9 cellular contexts compared by ENCODE assay signal in the genomic region with DNA sequence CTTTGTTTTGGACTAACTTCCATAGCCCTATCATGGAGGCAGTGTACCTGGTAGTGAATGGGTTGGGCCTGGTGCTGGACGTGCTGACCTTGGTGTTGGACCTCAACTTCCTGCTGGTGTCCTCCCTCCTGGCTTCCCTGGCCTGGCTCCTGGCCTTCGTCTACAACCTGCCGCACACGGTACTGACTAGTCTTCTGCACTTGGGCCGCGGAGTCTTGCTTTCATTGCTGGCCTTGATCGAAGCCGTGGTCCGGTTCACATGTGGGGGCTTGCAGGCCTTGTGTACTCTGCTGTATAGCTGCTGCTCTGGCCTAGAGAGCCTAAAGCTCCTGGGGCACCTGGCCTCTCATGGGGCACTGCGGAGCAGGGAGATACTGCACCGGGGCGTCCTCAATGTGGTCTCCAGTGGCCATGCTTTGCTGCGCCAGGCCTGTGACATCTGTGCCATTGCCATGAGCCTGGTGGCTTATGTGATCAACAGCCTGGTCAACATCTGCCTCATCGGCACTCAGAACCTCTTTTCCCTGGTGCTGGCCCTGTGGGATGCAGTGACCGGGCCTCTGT. TPM values are rescaled to one million over a fixed set of nuclear protein-coding genes. Genes with fewer than 3 reads are reported as not detected.
DNase-seq lines count a peak whose midpoint lies in the region; ATAC-seq, FAIRE-seq and TF ChIP-seq lines count a peak whose summit lies in the region.
"Had no signal": no experiment of that assay in that cellular context is flagged by ENCODE, and none has a peak within 500 bp of the region (broad histone marks: within the 10 kb centered on the region; RNA-seq: fewer than 3 reads in every experiment).

No MANE protein-coding gene starts in this region.

- intact Hi-C loops in aorta (cut with DNase I), result loop anchor here in 1 of 2 donors (10.0 kb wide), 1 partner anchor 190 kb away; a partner anchor contains a TSS

- FAIRE-seq in bronchial epithelial cell (lab: Jason Lieb, UNC), result no peak

- H3K27me3 ChIP-seq in bronchial epithelial cell (ENCODE audit: control insufficient read depth, insufficient read depth, low read length) (peaks cover 4% of the 10 kb centered on the region), mononuclear cell (ENCODE audit: insufficient read depth, low read length) (peaks cover 16% of the 10 kb centered on the region), aorta (ENCODE audit: control insufficient read depth in 1 of 2, insufficient read depth in 2 of 2, low read length in 1 of 2) (no peaks in the 10 kb centered on the region)

- no peak for TF ChIP-seq CTCF in bronchial epithelial cell (IDR thresholded peaks at IDR 0.05; ENCODE audit: insufficient read depth, low read length, severe bottlenecking)

- no peaks in the 10 kb centered on the region for H3K9me3 Mint-ChIP-seq in stimulated activated naive CD8-positive, alpha-beta T cell treated with anti-CD3 and anti-CD28 coated beads, Interleukin-15, Interleukin-2, amounts not matched to agents 100 ng/mL and 50 ng/mL, for 24 hours

- H3K9me3 ChIP-seq in mononuclear cell (ENCODE audit: low read depth, low read length), result no peaks in the 10 kb centered on the region
- H3K9me3 ChIP-seq in aorta (ENCODE audit: control insufficient read depth, low read length), result no peaks in the 10 kb centered on the region

- H3K4me1 ChIP-seq in mononuclear cell (ENCODE audit: insufficient read depth, low read length), result peaks cover 32% of the 10 kb centered on the region
- H3K4me1 ChIP-seq in aorta (ENCODE audit: control insufficient read depth in 1 of 2, insufficient read depth in 2 of 2, low read length in 2 of 2), result no peaks in the 10 kb centered on the region

- 65 to 73% methylated on average over 15 of the region's 15 CpGs for WGBS in aorta, 2 donors

- H3K4me1 Mint-ChIP-seq in stimulated activated naive CD8-positive, alpha-beta T cell treated with anti-CD3 and anti-CD28 coated beads, Interleukin-15, Interleukin-2, amounts not matched to agents 100 ng/mL and 50 ng/mL, for 24 hours (ENCODE audit: low read depth), result peaks cover 44% of the 10 kb centered on the region

- H3K4me3 ChIP-seq in bronchial epithelial cell (ENCODE audit: low read depth, low read length) (peak overlapping the region; percentile 75), mononuclear cell (ENCODE audit: low read length) (peak overlapping the region; percentile 81), aorta (ENCODE audit: low read length in 2 of 2) (peak overlapping the region; percentile 87 to 98)

- peak overlapping the region; percentile 98 for H3K27ac Mint-ChIP-seq in stimulated activated naive CD8-positive, alpha-beta T cell treated with anti-CD3 and anti-CD28 coated beads, Interleukin-15, Interleukin-2, amounts not matched to agents 100 ng/mL and 50 ng/mL, for 24 hours

- peaks cover 16% of the 10 kb centered on the region for H3K36me3 Mint-ChIP-seq in stimulated activated naive CD8-positive, alpha-beta T cell treated with anti-CD3 and anti-CD28 coated beads, Interleukin-15, Interleukin-2, amounts not matched to agents 100 ng/mL and 50 ng/mL, for 24 hours (ENCODE audit: low read depth)

- DNase-seq in stimulated activated naive CD8-positive, alpha-beta T cell treated with anti-CD3 and anti-CD28 coated beads, Interleukin-15, Interleukin-2, amounts not matched to agents 100 U/mL and 50 U/mL, for 24 hours, result no peak
- DNase-seq in bronchial epithelial cell (ENCODE audit: low read depth) (no peak), aorta (peak in 1 of 2 donors; percentile 48), NCI-H748 (lab: John Stamatoyannopoulos, UW; ENCODE audit: unreplicated experiment) (no peak), putamen (ENCODE audit: low spot score) (no peak), substantia nigra (lab: John Stamatoyannopoulos, UW) (no peak)

- H3K4me3 Mint-ChIP-seq in stimulated activated naive CD8-positive, alpha-beta T cell treated with anti-CD3 and anti-CD28 coated beads, Interleukin-15, Interleukin-2, amounts not matched to agents 100 ng/mL and 50 ng/mL, for 24 hours, result peak overlapping the region; percentile 97

- ATAC-seq in stimulated activated naive CD8-positive, alpha-beta T cell treated with anti-CD3 and anti-CD28 coated beads, Interleukin-15, Interleukin-2, amounts not matched to agents 100 U/mL and 50 U/mL, for 24 hours, result no peak
- ATAC-seq in aorta (ENCODE audit: low FRiP score), result no peak

- H3K36me3 ChIP-seq in bronchial epithelial cell (ENCODE audit: control insufficient read depth, insufficient read depth, low read length), result peaks cover 5% of the 10 kb centered on the region
- no peaks in the 10 kb centered on the region for H3K36me3 ChIP-seq in aorta (ENCODE audit: control insufficient read depth in 1 of 2, insufficient read depth in 2 of 2, low read length in 1 of 2)

- H3K27ac ChIP-seq in aorta (ENCODE audit: low read depth in 1 of 2, low read length in 2 of 2), result no peak overlapping the region
- H3K27ac ChIP-seq in substantia nigra (ENCODE audit: low read depth, low read length, poor library complexity, severe bottlenecking), result no peak overlapping the region

- peaks cover 10% of the 10 kb centered on the region for H3K27me3 Mint-ChIP-seq in stimulated activated naive CD8-positive, alpha-beta T cell treated with anti-CD3 and anti-CD28 coated beads, Interleukin-15, Interleukin-2, amounts not matched to agents 100 ng/mL and 50 ng/mL, for 24 hours

RNA-seq across cellular contexts. Expression of a gene that starts 0.8 kb away (rescaled TPM):
- total RNA-seq in bronchial epithelial cell (2.4 and 3.6 TPM in 2 replicates), mononuclear cell (6.2 TPM), aorta (10 to 100 TPM; 16.8 to 17.5 TPM)
- polyA plus RNA-seq in aorta, result 10 to 100 TPM in 1 of 2 donors, 1 to 10 TPM in 1; 9.4 to 16.5 TPM

RNA-seq across cellular contexts. Expression of a gene that starts 5.5 kb away (rescaled TPM):
- total RNA-seq in bronchial epithelial cell, result 0.90 and 1.3 TPM in 2 replicates
- total RNA-seq in mononuclear cell, result not detected
- 10 to 100 TPM; 42.4 to 88.2 TPM for total RNA-seq in aorta
- polyA plus RNA-seq in aorta, result 10 to 100 TPM; 19.1 to 22.3 TPM

RNA-seq across cellular contexts. Expression of a gene that starts 11.3 kb away (rescaled TPM):
- not detected in 2 replicates for total RNA-seq in bronchial epithelial cell
- total RNA-seq in mononuclear cell, result not detected
- not detected for total RNA-seq in aorta
- polyA plus RNA-seq in aorta, result not detected
- total RNA-seq: cerebellum had no signal

RNA-seq across cellular contexts. Expression of a gene that starts 18.2 kb away (rescaled TPM):
- total RNA-seq in bronchial epithelial cell (25.7 and 36.3 TPM in 2 replicates), mononuclear cell (2.6 TPM), aorta (1,000 to 10,000 TPM in 1 of 2 donors, 100 to 1,000 TPM in 1; 525 to 1,386 TPM)
- 100 to 1,000 TPM; 274 to 486 TPM for polyA plus RNA-seq in aorta

RNA-seq across cellular contexts. Expression of a gene that starts 46.3 kb away (rescaled TPM):
- total RNA-seq in bronchial epithelial cell, result 0.26 and 1.2 TPM in 2 replicates
- total RNA-seq in mononuclear cell, result under 0.01 TPM
- total RNA-seq in aorta, result 1 to 10 TPM; 1.6 to 3.0 TPM
- 1 to 10 TPM in 1 of 2 donors, under 1 TPM in 1; 0.18 to 2.3 TPM for polyA plus RNA-seq in aorta

Comparison
In these comparisons a context has a peak if more than half of its experiments do, and no peak if none do; other contexts are left out.
1. RNA of a gene that starts 5.5 kb away (total RNA-seq): 42.4 to 88.2 TPM in aorta; 0.90 to 1.3 TPM in bronchial epithelial cell and not detected in mononuclear cell (single experiment); every median in the first group is over 10 times any median in the second.
2. Peak in every context shown above with its lines, with median percentiles within 50 percentile points of each other: H3K4me3 ChIP-seq.